ENCODE assay signal across 1 cellular context in the genomic region with DNA sequence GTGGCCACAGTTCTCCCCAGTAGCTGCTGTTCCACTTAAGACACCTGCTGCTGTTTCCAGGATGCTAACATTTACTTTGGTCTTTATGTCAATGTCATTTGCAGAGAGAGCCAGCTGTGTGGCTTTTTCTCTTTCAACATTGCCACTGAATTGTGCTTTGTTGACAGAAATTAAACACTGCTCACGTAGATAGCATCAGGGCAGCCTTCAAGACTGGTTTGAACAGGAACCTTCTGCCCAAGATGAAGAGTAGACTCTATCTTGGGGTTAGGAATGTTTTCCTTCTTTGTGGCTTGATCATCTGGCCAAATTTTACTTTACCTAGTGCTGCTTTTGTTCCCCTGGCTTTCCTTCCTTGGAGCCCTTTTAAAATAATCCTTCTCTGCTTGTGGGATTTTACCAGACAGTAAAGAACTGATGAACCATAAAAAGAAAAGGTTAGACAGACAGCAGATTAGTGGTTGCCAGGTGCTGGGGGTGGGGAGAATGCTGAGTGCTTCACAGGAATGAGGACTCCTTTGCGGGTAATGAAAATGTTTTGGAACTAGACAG.
A peak's percentile ranks its signal among the peaks of the same experiment; 100 is the strongest.
TF ChIP-seq lines count a peak whose summit lies in the region.

No MANE protein-coding gene starts in this region.

TF ChIP-seq in HepG2, 621 proteins besides CTCF, POLR2A, EP300 and RAD21 (continued from another document and continues in another):
- TF ChIP-seq, protein P1, sequence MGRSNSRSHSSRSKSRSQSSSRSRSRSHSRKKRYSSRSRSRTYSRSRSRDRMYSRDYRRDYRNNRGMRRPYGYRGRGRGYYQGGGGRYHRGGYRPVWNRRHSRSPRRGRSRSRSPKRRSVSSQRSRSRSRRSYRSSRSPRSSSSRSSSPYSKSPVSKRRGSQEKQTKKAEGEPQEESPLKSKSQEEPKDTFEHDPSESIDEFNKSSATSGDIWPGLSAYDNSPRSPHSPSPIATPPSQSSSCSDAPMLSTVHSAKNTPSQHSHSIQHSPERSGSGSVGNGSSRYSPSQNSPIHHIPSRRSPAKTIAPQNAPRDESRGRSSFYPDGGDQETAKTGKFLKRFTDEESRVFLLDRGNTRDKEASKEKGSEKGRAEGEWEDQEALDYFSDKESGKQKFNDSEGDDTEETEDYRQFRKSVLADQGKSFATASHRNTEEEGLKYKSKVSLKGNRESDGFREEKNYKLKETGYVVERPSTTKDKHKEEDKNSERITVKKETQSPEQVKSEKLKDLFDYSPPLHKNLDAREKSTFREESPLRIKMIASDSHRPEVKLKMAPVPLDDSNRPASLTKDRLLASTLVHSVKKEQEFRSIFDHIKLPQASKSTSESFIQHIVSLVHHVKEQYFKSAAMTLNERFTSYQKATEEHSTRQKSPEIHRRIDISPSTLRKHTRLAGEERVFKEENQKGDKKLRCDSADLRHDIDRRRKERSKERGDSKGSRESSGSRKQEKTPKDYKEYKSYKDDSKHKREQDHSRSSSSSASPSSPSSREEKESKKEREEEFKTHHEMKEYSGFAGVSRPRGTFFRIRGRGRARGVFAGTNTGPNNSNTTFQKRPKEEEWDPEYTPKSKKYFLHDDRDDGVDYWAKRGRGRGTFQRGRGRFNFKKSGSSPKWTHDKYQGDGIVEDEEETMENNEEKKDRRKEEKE (IDR thresholded peaks at IDR 0.05), result no peak
- peak; percentile 17; the same call in 1 of the 2 replicates for TF ChIP-seq ZNF768 (CRISPR knock-in tag; IDR thresholded peaks at IDR 0.05)
- TF ChIP-seq KAT7 (CRISPR knock-in tag; IDR thresholded peaks at IDR 0.05; ENCODE audit: borderline replicate concordance), result 0 out of 2 replicates have a peak, but pooled peaks have one; percentile 50
- TF ChIP-seq ZNF607 (CRISPR knock-in tag; IDR thresholded peaks at IDR 0.05; ENCODE audit: borderline replicate concordance), result no peak
- no peak for TF ChIP-seq ZNF572 (CRISPR knock-in tag; IDR thresholded peaks at IDR 0.05)
- TF ChIP-seq TP53 (CRISPR knock-in tag; conservative IDR thresholded peaks at IDR 0.05), result no peak
- TF ChIP-seq, protein P2, sequence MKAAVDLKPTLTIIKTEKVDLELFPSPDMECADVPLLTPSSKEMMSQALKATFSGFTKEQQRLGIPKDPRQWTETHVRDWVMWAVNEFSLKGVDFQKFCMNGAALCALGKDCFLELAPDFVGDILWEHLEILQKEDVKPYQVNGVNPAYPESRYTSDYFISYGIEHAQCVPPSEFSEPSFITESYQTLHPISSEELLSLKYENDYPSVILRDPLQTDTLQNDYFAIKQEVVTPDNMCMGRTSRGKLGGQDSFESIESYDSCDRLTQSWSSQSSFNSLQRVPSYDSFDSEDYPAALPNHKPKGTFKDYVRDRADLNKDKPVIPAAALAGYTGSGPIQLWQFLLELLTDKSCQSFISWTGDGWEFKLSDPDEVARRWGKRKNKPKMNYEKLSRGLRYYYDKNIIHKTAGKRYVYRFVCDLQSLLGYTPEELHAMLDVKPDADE (CRISPR knock-in tag; IDR thresholded peaks at IDR 0.05), result no peak
- no peak for TF ChIP-seq HOXA9 (CRISPR knock-in tag; IDR thresholded peaks at IDR 0.05; ENCODE audit: borderline replicate concordance)
- TF ChIP-seq, protein P3, sequence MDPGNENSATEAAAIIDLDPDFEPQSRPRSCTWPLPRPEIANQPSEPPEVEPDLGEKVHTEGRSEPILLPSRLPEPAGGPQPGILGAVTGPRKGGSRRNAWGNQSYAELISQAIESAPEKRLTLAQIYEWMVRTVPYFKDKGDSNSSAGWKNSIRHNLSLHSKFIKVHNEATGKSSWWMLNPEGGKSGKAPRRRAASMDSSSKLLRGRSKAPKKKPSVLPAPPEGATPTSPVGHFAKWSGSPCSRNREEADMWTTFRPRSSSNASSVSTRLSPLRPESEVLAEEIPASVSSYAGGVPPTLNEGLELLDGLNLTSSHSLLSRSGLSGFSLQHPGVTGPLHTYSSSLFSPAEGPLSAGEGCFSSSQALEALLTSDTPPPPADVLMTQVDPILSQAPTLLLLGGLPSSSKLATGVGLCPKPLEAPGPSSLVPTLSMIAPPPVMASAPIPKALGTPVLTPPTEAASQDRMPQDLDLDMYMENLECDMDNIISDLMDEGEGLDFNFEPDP (CRISPR knock-in tag; conservative IDR thresholded peaks at IDR 0.05), result no peak
- TF ChIP-seq ATAD3A (CRISPR knock-in tag; IDR thresholded peaks at IDR 0.05), result no peak
- TF ChIP-seq SALL1 (CRISPR knock-in tag; IDR thresholded peaks at IDR 0.05), result peak; percentile 39; the same call in 1 of the 2 replicates
- TF ChIP-seq SRSF9 (IDR thresholded peaks at IDR 0.05; ENCODE audit: borderline replicate concordance, insufficient read depth, low read depth, low read length, poor library complexity, severe bottlenecking), result no peak
- TF ChIP-seq FOXC1 (CRISPR knock-in tag; IDR thresholded peaks at IDR 0.05; ENCODE audit: borderline replicate concordance), result no peak
- TF ChIP-seq ZNF75D (CRISPR knock-in tag; IDR thresholded peaks at IDR 0.05; ENCODE audit: borderline replicate concordance), result no peak
- TF ChIP-seq RCOR2 (CRISPR knock-in tag; IDR thresholded peaks at IDR 0.05), result peak; percentile 91; the same call in 1 of the 2 replicates
- TF ChIP-seq DNMT3B (CRISPR knock-in tag; conservative IDR thresholded peaks at IDR 0.05), result no peak
- TF ChIP-seq ZNF598 (CRISPR knock-in tag; IDR thresholded peaks at IDR 0.05; ENCODE audit: borderline replicate concordance), result no peak
- TF ChIP-seq, protein P4, sequence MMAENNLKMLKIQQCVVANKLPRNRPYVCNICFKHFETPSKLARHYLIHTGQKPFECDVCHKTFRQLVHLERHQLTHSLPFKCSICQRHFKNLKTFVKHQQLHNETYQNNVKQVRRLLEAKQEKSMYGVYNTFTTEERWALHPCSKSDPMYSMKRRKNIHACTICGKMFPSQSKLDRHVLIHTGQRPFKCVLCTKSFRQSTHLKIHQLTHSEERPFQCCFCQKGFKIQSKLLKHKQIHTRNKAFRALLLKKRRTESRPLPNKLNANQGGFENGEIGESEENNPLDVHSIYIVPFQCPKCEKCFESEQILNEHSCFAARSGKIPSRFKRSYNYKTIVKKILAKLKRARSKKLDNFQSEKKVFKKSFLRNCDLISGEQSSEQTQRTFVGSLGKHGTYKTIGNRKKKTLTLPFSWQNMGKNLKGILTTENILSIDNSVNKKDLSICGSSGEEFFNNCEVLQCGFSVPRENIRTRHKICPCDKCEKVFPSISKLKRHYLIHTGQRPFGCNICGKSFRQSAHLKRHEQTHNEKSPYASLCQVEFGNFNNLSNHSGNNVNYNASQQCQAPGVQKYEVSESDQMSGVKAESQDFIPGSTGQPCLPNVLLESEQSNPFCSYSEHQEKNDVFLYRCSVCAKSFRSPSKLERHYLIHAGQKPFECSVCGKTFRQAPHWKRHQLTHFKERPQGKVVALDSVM (CRISPR knock-in tag; IDR thresholded peaks at IDR 0.05), result no peak
- TF ChIP-seq NR2C2 (CRISPR knock-in tag; IDR thresholded peaks at IDR 0.05; ENCODE audit: borderline replicate concordance), result no peak
- TF ChIP-seq THAP11 (CRISPR knock-in tag; IDR thresholded peaks at IDR 0.05), result peak; percentile 50; the same call in 1 of the 2 replicates
- TF ChIP-seq, protein P5, sequence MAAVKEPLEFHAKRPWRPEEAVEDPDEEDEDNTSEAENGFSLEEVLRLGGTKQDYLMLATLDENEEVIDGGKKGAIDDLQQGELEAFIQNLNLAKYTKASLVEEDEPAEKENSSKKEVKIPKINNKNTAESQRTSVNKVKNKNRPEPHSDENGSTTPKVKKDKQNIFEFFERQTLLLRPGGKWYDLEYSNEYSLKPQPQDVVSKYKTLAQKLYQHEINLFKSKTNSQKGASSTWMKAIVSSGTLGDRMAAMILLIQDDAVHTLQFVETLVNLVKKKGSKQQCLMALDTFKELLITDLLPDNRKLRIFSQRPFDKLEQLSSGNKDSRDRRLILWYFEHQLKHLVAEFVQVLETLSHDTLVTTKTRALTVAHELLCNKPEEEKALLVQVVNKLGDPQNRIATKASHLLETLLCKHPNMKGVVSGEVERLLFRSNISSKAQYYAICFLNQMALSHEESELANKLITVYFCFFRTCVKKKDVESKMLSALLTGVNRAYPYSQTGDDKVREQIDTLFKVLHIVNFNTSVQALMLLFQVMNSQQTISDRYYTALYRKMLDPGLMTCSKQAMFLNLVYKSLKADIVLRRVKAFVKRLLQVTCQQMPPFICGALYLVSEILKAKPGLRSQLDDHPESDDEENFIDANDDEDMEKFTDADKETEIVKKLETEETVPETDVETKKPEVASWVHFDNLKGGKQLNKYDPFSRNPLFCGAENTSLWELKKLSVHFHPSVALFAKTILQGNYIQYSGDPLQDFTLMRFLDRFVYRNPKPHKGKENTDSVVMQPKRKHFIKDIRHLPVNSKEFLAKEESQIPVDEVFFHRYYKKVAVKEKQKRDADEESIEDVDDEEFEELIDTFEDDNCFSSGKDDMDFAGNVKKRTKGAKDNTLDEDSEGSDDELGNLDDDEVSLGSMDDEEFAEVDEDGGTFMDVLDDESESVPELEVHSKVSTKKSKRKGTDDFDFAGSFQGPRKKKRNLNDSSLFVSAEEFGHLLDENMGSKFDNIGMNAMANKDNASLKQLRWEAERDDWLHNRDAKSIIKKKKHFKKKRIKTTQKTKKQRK (IDR thresholded peaks at IDR 0.05; ENCODE audit: low read length), result no peak
- TF ChIP-seq, protein P6, sequence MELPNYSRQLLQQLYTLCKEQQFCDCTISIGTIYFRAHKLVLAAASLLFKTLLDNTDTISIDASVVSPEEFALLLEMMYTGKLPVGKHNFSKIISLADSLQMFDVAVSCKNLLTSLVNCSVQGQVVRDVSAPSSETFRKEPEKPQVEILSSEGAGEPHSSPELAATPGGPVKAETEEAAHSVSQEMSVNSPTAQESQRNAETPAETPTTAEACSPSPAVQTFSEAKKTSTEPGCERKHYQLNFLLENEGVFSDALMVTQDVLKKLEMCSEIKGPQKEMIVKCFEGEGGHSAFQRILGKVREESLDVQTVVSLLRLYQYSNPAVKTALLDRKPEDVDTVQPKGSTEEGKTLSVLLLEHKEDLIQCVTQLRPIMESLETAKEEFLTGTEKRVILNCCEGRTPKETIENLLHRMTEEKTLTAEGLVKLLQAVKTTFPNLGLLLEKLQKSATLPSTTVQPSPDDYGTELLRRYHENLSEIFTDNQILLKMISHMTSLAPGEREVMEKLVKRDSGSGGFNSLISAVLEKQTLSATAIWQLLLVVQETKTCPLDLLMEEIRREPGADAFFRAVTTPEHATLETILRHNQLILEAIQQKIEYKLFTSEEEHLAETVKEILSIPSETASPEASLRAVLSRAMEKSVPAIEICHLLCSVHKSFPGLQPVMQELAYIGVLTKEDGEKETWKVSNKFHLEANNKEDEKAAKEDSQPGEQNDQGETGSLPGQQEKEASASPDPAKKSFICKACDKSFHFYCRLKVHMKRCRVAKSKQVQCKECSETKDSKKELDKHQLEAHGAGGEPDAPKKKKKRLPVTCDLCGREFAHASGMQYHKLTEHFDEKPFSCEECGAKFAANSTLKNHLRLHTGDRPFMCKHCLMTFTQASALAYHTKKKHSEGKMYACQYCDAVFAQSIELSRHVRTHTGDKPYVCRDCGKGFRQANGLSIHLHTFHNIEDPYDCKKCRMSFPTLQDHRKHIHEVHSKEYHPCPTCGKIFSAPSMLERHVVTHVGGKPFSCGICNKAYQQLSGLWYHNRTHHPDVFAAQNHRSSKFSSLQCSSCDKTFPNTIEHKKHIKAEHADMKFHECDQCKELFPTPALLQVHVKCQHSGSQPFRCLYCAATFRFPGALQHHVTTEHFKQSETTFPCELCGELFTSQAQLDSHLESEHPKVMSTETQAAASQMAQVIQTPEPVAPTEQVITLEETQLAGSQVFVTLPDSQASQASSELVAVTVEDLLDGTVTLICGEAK (IDR thresholded peaks at IDR 0.05), result no peak
- TF ChIP-seq, protein P6 (CRISPR knock-in tag; IDR thresholded peaks at IDR 0.05), result no peak
- no peak for TF ChIP-seq ZNF562 (CRISPR knock-in tag; IDR thresholded peaks at IDR 0.05; ENCODE audit: borderline replicate concordance)
- TF ChIP-seq ZNF3 (CRISPR knock-in tag; IDR thresholded peaks at IDR 0.05), result no peak
- peak; percentile 64 for TF ChIP-seq HNF4A (CRISPR knock-in tag; IDR thresholded peaks at IDR 0.05)
- no peak for TF ChIP-seq ZNF549 (CRISPR knock-in tag; IDR thresholded peaks at IDR 0.05)
